ENCODE assay signal across 8 cellular contexts in genomic region chr12:39620664-39621658, GRCh38. TPM values are rescaled to one million over a fixed set of nuclear protein-coding genes. Genes with fewer than 3 reads are reported as not detected.
A peak's percentile ranks its signal among the peaks of the same experiment; 100 is the strongest.
DNase-seq lines count a peak whose midpoint lies in the region; ATAC-seq and TF ChIP-seq lines count a peak whose summit lies in the region.

No MANE protein-coding gene starts in this region.

- no peaks in the 10 kb centered on the region for H3K27me3 Mint-ChIP-seq in T-helper 1 cell treated with Interleukin-12 subunit alpha and Interleukin-12 subunit beta and Interleukin-4 antibody, amounts not matched to agents 30 μg/mL and 1 μg/mL, for 36 hours (ENCODE audit: low read depth)
- no peaks in the 10 kb centered on the region for H3K27me3 Mint-ChIP-seq in neural progenitor cell (ENCODE audit: insufficient read depth, low read depth)
- peaks cover 3% of the 10 kb centered on the region for H3K27me3 Mint-ChIP-seq in type B pancreatic cell

- peaks cover 15% of the 10 kb centered on the region for H3K27me3 ChIP-seq in neural progenitor cell

- no peaks in the 10 kb centered on the region for H3K4me1 ChIP-seq in neural progenitor cell

- H3K4me3 Mint-ChIP-seq in T-helper 1 cell treated with Interleukin-12 subunit alpha and Interleukin-12 subunit beta and Interleukin-4 antibody, amounts not matched to agents 30 μg/mL and 1 μg/mL, for 36 hours, result peak overlapping the region; percentile 76
- H3K4me3 Mint-ChIP-seq in neural progenitor cell, result peak overlapping the region; percentile 78
- H3K4me3 Mint-ChIP-seq in type B pancreatic cell, result no peak overlapping the region

- peaks cover 12% of the 10 kb centered on the region for H3F3A ChIP-seq in neural progenitor cell (ENCODE audit: low read depth)

- H3K9ac ChIP-seq in neural progenitor cell, result no peak overlapping the region

- peaks cover 22% of the 10 kb centered on the region for H3K4me1 Mint-ChIP-seq in T-helper 1 cell treated with Interleukin-12 subunit alpha and Interleukin-12 subunit beta and Interleukin-4 antibody, amounts not matched to agents 30 μg/mL and 1 μg/mL, for 36 hours (ENCODE audit: low read depth)
- H3K4me1 Mint-ChIP-seq in neural progenitor cell (peaks cover 10% of the 10 kb centered on the region), type B pancreatic cell (ENCODE audit: unreplicated experiment) (no peaks in the 10 kb centered on the region)

- H2AFZ ChIP-seq in neural progenitor cell (replicated peaks), result no peak overlapping the region

- H3K9me3 ChIP-seq in neural progenitor cell (ENCODE audit: low read depth), result no peaks in the 10 kb centered on the region

- TF ChIP-seq CTCF in coronary artery (IDR thresholded peaks at IDR 0.05) (no peak), neural progenitor cell (IDR thresholded peaks at IDR 0.05) (no peak), type B pancreatic cell (conservative IDR thresholded peaks at IDR 0.05) (no peak)

- H3K27ac ChIP-seq in coronary artery (peak overlapping the region; percentile 39 to 46), neural progenitor cell (no peak overlapping the region)

- no peaks in the 10 kb centered on the region for H4K20me1 ChIP-seq in neural progenitor cell (ENCODE audit: low read depth)

- H3K27ac Mint-ChIP-seq in T-helper 1 cell treated with Interleukin-12 subunit alpha and Interleukin-12 subunit beta and Interleukin-4 antibody, amounts not matched to agents 30 μg/mL and 1 μg/mL, for 36 hours, result no peak overlapping the region
- peak overlapping the region; percentile 71 for H3K27ac Mint-ChIP-seq in neural progenitor cell
- H3K27ac Mint-ChIP-seq in type B pancreatic cell, result no peak overlapping the region

- H3K36me3 ChIP-seq in neural progenitor cell, result no peaks in the 10 kb centered on the region

- peak overlapping the region; percentile 72 for H3K4me3 ChIP-seq in coronary artery
- peak overlapping the region; percentile 53 for H3K4me3 ChIP-seq in neural progenitor cell

- H3K9me3 Mint-ChIP-seq in T-helper 1 cell treated with Interleukin-12 subunit alpha and Interleukin-12 subunit beta and Interleukin-4 antibody, amounts not matched to agents 30 μg/mL and 1 μg/mL, for 36 hours, result no peaks in the 10 kb centered on the region
- H3K9me3 Mint-ChIP-seq in neural progenitor cell (no peaks in the 10 kb centered on the region), type B pancreatic cell (no peaks in the 10 kb centered on the region)

- DNase-seq in coronary artery (ENCODE audit: low spot score), result no peak
- DNase-seq in neural progenitor cell (ENCODE audit: low spot score), result no peak
- no peak for DNase-seq in type B pancreatic cell (ENCODE audit: extremely low spot score, unreplicated experiment)
- no peak for DNase-seq in NCI-H748 (lab: John Stamatoyannopoulos, UW; ENCODE audit: unreplicated experiment)
- no peak for DNase-seq in HUDEP-2 (lab: John Stamatoyannopoulos, UW; ENCODE audit: unreplicated experiment in 76 of 76)

- H3K4me2 ChIP-seq in neural progenitor cell, result peak overlapping the region; percentile 80

- no peaks in the 10 kb centered on the region for H3K79me2 ChIP-seq in neural progenitor cell (ENCODE audit: low read depth)

- H3K36me3 Mint-ChIP-seq in T-helper 1 cell treated with Interleukin-12 subunit alpha and Interleukin-12 subunit beta and Interleukin-4 antibody, amounts not matched to agents 30 μg/mL and 1 μg/mL, for 36 hours (ENCODE audit: low read depth), result peaks cover 14% of the 10 kb centered on the region
- H3K36me3 Mint-ChIP-seq in neural progenitor cell, result no peaks in the 10 kb centered on the region
- H3K36me3 Mint-ChIP-seq in type B pancreatic cell, result no peaks in the 10 kb centered on the region

- ATAC-seq in GM18511 (IDR thresholded peaks at IDR 0.05; ENCODE audit: unreplicated experiment) (peak; percentile 34), HG02763 (IDR thresholded peaks at IDR 0.05; ENCODE audit: unreplicated experiment) (peak; percentile 33)

RNA-seq across cellular contexts. Expression of gene ABCD2, which starts 1.4 kb away (rescaled TPM):
- total RNA-seq in neural progenitor cell (ENCODE audit: low replicate concordance), result 0.04 TPM in 1 of 2 replicates, not detected in the other
- 0.12 and 0.34 TPM in 2 replicates for total RNA-seq in type B pancreatic cell (ENCODE audit: low replicate concordance)
